In the genomic region with DNA sequence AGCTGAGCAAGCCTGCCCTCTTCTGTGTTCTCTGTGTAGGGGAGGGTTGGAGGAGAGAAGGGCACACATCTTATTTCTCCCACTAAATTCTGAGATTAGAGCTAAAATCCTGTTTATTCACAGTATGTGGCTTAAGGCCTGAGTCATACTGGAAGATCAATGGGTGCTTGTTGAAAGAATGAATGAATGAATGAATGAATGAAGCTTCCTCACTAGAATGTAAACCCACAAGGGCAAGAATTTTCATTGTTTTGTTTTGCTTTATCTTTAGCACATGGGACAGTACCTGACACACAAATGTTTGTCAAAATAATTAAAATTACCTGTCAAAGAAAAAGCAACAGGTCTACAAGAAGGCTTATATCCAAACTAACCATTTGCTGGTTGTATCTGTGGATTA, we compare ENCODE assay signal across 2 cellular contexts.
TF ChIP-seq lines count a peak whose summit lies in the region.

No MANE protein-coding gene starts in this region.

TF ChIP-seq in IMR-90, 13 proteins besides CTCF, POLR2A, EP300 and RAD21:
- TF ChIP-seq, protein P1, sequence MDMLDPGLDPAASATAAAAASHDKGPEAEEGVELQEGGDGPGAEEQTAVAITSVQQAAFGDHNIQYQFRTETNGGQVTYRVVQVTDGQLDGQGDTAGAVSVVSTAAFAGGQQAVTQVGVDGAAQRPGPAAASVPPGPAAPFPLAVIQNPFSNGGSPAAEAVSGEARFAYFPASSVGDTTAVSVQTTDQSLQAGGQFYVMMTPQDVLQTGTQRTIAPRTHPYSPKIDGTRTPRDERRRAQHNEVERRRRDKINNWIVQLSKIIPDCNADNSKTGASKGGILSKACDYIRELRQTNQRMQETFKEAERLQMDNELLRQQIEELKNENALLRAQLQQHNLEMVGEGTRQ (IDR thresholded peaks at IDR 0.05; ENCODE audit: low read depth, low read length): no peak

TF ChIP-seq in GM12878, 131 proteins besides CTCF, POLR2A, EP300 and RAD21:
- TF ChIP-seq SIN3A (IDR thresholded peaks at IDR 0.05; ENCODE audit: low read depth, low read length): no peak
- TF ChIP-seq ZNF24 (IDR thresholded peaks at IDR 0.05): peak; percentile 87
